ENCODE assay signal across 20 cellular contexts in the genomic region with DNA sequence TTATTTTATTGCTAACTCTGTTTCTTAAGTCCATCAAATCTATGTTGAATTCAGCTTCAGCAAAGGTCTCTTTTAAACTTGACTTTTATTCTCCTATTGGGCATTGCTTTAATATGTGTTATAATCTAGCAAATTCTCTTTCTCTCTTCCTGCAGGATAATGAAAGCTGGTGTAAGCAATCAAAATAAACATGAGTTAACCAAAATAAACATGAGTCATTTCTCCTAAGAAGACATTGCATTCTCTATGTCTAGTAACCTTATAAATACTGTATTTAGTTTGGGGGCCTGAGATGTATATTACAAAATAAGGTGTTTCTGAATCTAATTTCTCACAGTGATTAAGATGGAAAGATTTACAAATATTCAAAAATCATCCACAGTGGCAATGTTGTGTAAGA.
DNase-seq lines count a peak whose midpoint lies in the region; ATAC-seq and TF ChIP-seq lines count a peak whose summit lies in the region.
"Had no signal": no experiment of that assay in that cellular context is flagged by ENCODE, and none has a peak within 500 bp of the region (broad histone marks: within the 10 kb centered on the region; RNA-seq: fewer than 3 reads in every experiment).

No MANE protein-coding gene starts in this region.

- in situ Hi-C loops in Panc1 (cut with HindIII; ENCODE audit: low pct_unique_long_range_greater_than_20kb, low sequenced_read_pairs): no loop called here

- H3K27me3 ChIP-seq in Panc1 (ENCODE audit: control insufficient read depth, insufficient read depth, low read length): no peaks in the 10 kb centered on the region

- H3K4me3 ChIP-seq in Panc1 (ENCODE audit: low read depth in 2 of 2, low read length in 2 of 2) (no peak overlapping the region), choroid plexus epithelial cell (ENCODE audit: low read depth, low read length) (no peak overlapping the region)
- H3K4me3 ChIP-seq: K562 had no signal

- TF ChIP-seq CTCF in Panc1 (IDR thresholded peaks at IDR 0.05): no peak
- TF ChIP-seq CTCF in choroid plexus epithelial cell (conservative IDR thresholded peaks at IDR 0.05; ENCODE audit: low read depth, low read length): no peak

- no peaks in the 10 kb centered on the region for H3K36me3 ChIP-seq in Panc1 (ENCODE audit: control insufficient read depth, insufficient read depth, low read length)

- CTCF ChIA-PET in Panc1 (lab: Charles Lee): no interaction called here

- H3K9me3 ChIP-seq in Panc1 (ENCODE audit: control insufficient read depth, insufficient read depth, low read depth, low read length): peaks cover 5% of the 10 kb centered on the region; the same call in 1 of the 2 replicates
- H3K9me3 ChIP-seq: SK-N-SH had no signal

- no peak for ATAC-seq in Panc1
- no peak for ATAC-seq in HG03108 (IDR thresholded peaks at IDR 0.05; ENCODE audit: unreplicated experiment)
- ATAC-seq: K562 had no signal

- DNase-seq in A172 (ENCODE audit: low spot score) (peak; percentile 6), ELR (ENCODE audit: low read depth) (peak; percentile 17), Panc1 (ENCODE audit: low read depth, low spot score) (peak; percentile 4), choroid plexus epithelial cell (ENCODE audit: low read depth) (peak; percentile 41), NCI-H146 treated with DMSO at 0.1 percent for 48 hours (lab: John Stamatoyannopoulos, UW; ENCODE audit: unreplicated experiment) (no peak), NCI-H2107 treated with DMSO at 0.1 percent for 48 hours (lab: John Stamatoyannopoulos, UW; ENCODE audit: unreplicated experiment) (no peak)
- no peak for DNase-seq in effector CD8-positive, alpha-beta T cell (lab: John Stamatoyannopoulos, UW)
- DNase-seq: 8988T, GDM1, NCI-H1092, NCI-H1436, NCI-H1930, NCI-H345, NCI-H526, OCI-M1, RPMI8226, SHP77 treated with DMSO at 0.1 percent for 48 hours, SK-N-SH had no signal

- BruUV-seq in Panc1 (replicated peaks; lab: Mats Ljungman, UMichigan): no TSS peak

- POLR2A ChIA-PET in Panc1 (lab: Charles Lee): no interaction called here

- intact Hi-C loops in Panc1 (cut with micrococcal nuclease; ENCODE audit: unreplicated experiment): no loop called here

- H3K4me1 ChIP-seq in Panc1 (ENCODE audit: control insufficient read depth, insufficient read depth, low read length): no peaks in the 10 kb centered on the region

- H3K27ac ChIP-seq in Panc1 (ENCODE audit: low read length): no peak overlapping the region

Comparison
In these comparisons a context has a peak if more than half of its experiments do, and no peak if none do; other contexts are left out.
1. DNase-seq: peak in A172 (single experiment), ELR (single experiment), Panc1 (single experiment) and choroid plexus epithelial cell (single experiment); none in NCI-H146 treated with DMSO at 0.1 percent for 48 hours (single experiment), NCI-H2107 treated with DMSO at 0.1 percent for 48 hours (single experiment) and effector CD8-positive, alpha-beta T cell (single experiment).